In genomic region chr3:94069242-94069813, GRCh38 we compare ENCODE assay signal across 8 cellular contexts. TPM values are rescaled to one million over a fixed set of nuclear protein-coding genes. Genes with fewer than 3 reads are reported as not detected.
DNase-seq lines count a peak whose midpoint lies in the region; TF ChIP-seq lines count a peak whose summit lies in the region.

No MANE protein-coding gene starts in this region.

- no peak overlapping the region for H3K4me2 ChIP-seq in neural progenitor cell

- H3K36me3 ChIP-seq in neural progenitor cell, result no peaks in the 10 kb centered on the region

- H3F3A ChIP-seq in neural progenitor cell (ENCODE audit: low read depth), result no peaks in the 10 kb centered on the region

- H3K9me3 Mint-ChIP-seq in chondrocyte (ENCODE audit: low read depth) (peaks cover 6% of the 10 kb centered on the region), neural progenitor cell (peaks cover 10% of the 10 kb centered on the region), Calu3 (ENCODE audit: low read depth, unreplicated experiment) (peaks cover 4% of the 10 kb centered on the region)

- H3K4me3 Mint-ChIP-seq in chondrocyte (ENCODE audit: unreplicated experiment) (no peak overlapping the region), neural progenitor cell (no peak overlapping the region), Calu3 (ENCODE audit: low read depth, unreplicated experiment) (no peak overlapping the region)

- peak; percentile 5 for DNase-seq in NCI-H2029 (lab: John Stamatoyannopoulos, UW)
- DNase-seq in NCI-H2029 treated with DMSO at 0.1 percent for 48 hours (lab: John Stamatoyannopoulos, UW), result no peak
- peak; percentile 43 for DNase-seq in NCI-H1105 treated with DMSO at 0.1 percent for 48 hours (lab: John Stamatoyannopoulos, UW)
- no peak for DNase-seq in chondrocyte (ENCODE audit: low spot score)
- DNase-seq in neural progenitor cell (ENCODE audit: low spot score), result no peak
- no peak for DNase-seq in Calu3
- DNase-seq in anterior cingulate cortex (lab: John Stamatoyannopoulos, UW), result no peak
- DNase-seq in hepatic stellate cell (ENCODE audit: low spot score), result no peak

- intact Hi-C loops in Calu3 (cut with micrococcal nuclease; ENCODE audit: unreplicated experiment), result loop anchor here (1.0 kb wide), 1 partner anchor 65 kb away; no protein-coding TSS in a partner anchor

- H4K20me1 ChIP-seq in neural progenitor cell (ENCODE audit: low read depth), result no peaks in the 10 kb centered on the region

- TF ChIP-seq CTCF in chondrocyte (IDR thresholded peaks at IDR 0.05), result peak; percentile 92
- peak; percentile 73 for TF ChIP-seq CTCF in neural progenitor cell (IDR thresholded peaks at IDR 0.05)
- no peak for TF ChIP-seq CTCF in Calu3 (IDR thresholded peaks at IDR 0.05; ENCODE audit: unreplicated experiment)

- H3K36me3 Mint-ChIP-seq in chondrocyte (ENCODE audit: low read depth), result peaks cover 8% of the 10 kb centered on the region
- H3K36me3 Mint-ChIP-seq in neural progenitor cell, result peaks cover 25% of the 10 kb centered on the region
- no peaks in the 10 kb centered on the region for H3K36me3 Mint-ChIP-seq in Calu3 (ENCODE audit: insufficient read depth, unreplicated experiment)

- no peaks in the 10 kb centered on the region for H3K4me1 ChIP-seq in neural progenitor cell

- BruUV-seq in Calu3 (replicated peaks; lab: Mats Ljungman, UMichigan), result no TSS peak

- no peaks in the 10 kb centered on the region for H3K27me3 ChIP-seq in neural progenitor cell

- no peak overlapping the region for H3K27ac ChIP-seq in neural progenitor cell

- H3K79me2 ChIP-seq in neural progenitor cell (ENCODE audit: low read depth), result peaks cover 5% of the 10 kb centered on the region

- H3K4me3 ChIP-seq in neural progenitor cell, result no peak overlapping the region

- no peak overlapping the region for H2AFZ ChIP-seq in neural progenitor cell (replicated peaks)

- CTCF ChIA-PET in Calu3 (lab: Charles Lee), result interaction anchor here (1.0 kb wide), 1 partner anchor 45 kb away, joined by 4 read pairs; no protein-coding TSS in a partner anchor

- H3K9me3 ChIP-seq in neural progenitor cell (ENCODE audit: low read depth), result no peaks in the 10 kb centered on the region

- peaks cover 22% of the 10 kb centered on the region for H3K4me1 Mint-ChIP-seq in chondrocyte (ENCODE audit: low read depth)
- H3K4me1 Mint-ChIP-seq in neural progenitor cell, result peaks cover 16% of the 10 kb centered on the region
- peaks cover 17% of the 10 kb centered on the region for H3K4me1 Mint-ChIP-seq in Calu3 (ENCODE audit: low read depth, unreplicated experiment)

- H3K27me3 Mint-ChIP-seq in chondrocyte (ENCODE audit: low read depth) (no peaks in the 10 kb centered on the region), neural progenitor cell (ENCODE audit: insufficient read depth, low read depth) (no peaks in the 10 kb centered on the region), Calu3 (ENCODE audit: unreplicated experiment) (no peaks in the 10 kb centered on the region)

- H3K9ac ChIP-seq in neural progenitor cell, result no peak overlapping the region

- H3K27ac Mint-ChIP-seq in chondrocyte (ENCODE audit: unreplicated experiment), result peak overlapping the region; percentile 34
- H3K27ac Mint-ChIP-seq in neural progenitor cell, result no peak overlapping the region
- no peak overlapping the region for H3K27ac Mint-ChIP-seq in Calu3 (ENCODE audit: unreplicated experiment)

RNA-seq across cellular contexts. Expression of gene NSUN3, which starts 6.5 kb away (rescaled TPM):
- total RNA-seq in chondrocyte, result 7.5 to 14.5 TPM (median 8.5 TPM) in 3 replicates
- total RNA-seq in neural progenitor cell (ENCODE audit: low replicate concordance), result 13.4 and 22.3 TPM in 2 replicates
- total RNA-seq in Calu3 (2022), result 10.1 and 13.6 TPM in 2 replicates

RNA-seq across cellular contexts. Expression of gene DHFR2, which starts 6.6 kb away (rescaled TPM):
- total RNA-seq in chondrocyte (2.4 to 2.9 TPM (median 2.9 TPM) in 3 replicates), neural progenitor cell (ENCODE audit: low replicate concordance) (7.0 and 8.8 TPM in 2 replicates), Calu3 (2022) (5.0 and 5.4 TPM in 2 replicates)

RNA-seq across cellular contexts. Expression of gene STX19, which starts 40.9 kb away (rescaled TPM):
- total RNA-seq in chondrocyte (not detected in 3 replicates), neural progenitor cell (ENCODE audit: low replicate concordance) (0.31 TPM in 1 of 2 replicates, not detected in the other), Calu3 (2022) (5.1 and 5.2 TPM in 2 replicates)

Comparison
In these comparisons a context has a peak if more than half of its experiments do, and no peak if none do; other contexts are left out.
1. DNase-seq: peak in NCI-H2029 (single experiment) and NCI-H1105 treated with DMSO at 0.1 percent for 48 hours (single experiment); none in NCI-H2029 treated with DMSO at 0.1 percent for 48 hours (single experiment), chondrocyte (single experiment), neural progenitor cell (single experiment), Calu3 (single experiment), anterior cingulate cortex (0 of 58) and hepatic stellate cell (single experiment).